10 cellular contexts compared by ENCODE assay signal in genomic region chr9:104906441-104907277, GRCh38. TPM values are rescaled to one million over a fixed set of nuclear protein-coding genes. Genes with fewer than 3 reads are reported as not detected.
DNase-seq lines count a peak whose midpoint lies in the region; ATAC-seq and TF ChIP-seq lines count a peak whose summit lies in the region.
"Had no signal": no experiment of that assay in that cellular context is flagged by ENCODE, and none has a peak within 500 bp of the region (broad histone marks: within the 10 kb centered on the region; RNA-seq: fewer than 3 reads in every experiment).

No MANE protein-coding gene starts in this region.

- H2AFZ ChIP-seq in ACC112 (ENCODE audit: low read length, unreplicated experiment) = peak overlapping the region; percentile 23

- no peak overlapping the region for H3K4me3 Mint-ChIP-seq in effector memory CD8-positive, alpha-beta T cell

- H3K27ac ChIP-seq in ACC112 (ENCODE audit: low read depth, low read length) = peak overlapping the region; percentile 93
- H3K27ac ChIP-seq in RWPE2 (ENCODE audit: poor library complexity, severe bottlenecking) = peak overlapping the region; percentile 40

- peak overlapping the region; percentile 63 for H3K4me3 ChIP-seq in ACC112 (ENCODE audit: low read depth, low read length)
- no peak overlapping the region for H3K4me3 ChIP-seq in RWPE2 (ENCODE audit: severe bottlenecking)
- no peak overlapping the region for H3K4me3 ChIP-seq in fibroblast of pulmonary artery (replicated peaks; ENCODE audit: low read depth, low read length)

- H3K4me1 ChIP-seq in ACC112 (ENCODE audit: control insufficient read depth, insufficient read depth, low read length, unreplicated experiment) (peaks cover 68% of the 10 kb centered on the region), RWPE2 (ENCODE audit: insufficient read depth, poor library complexity, severe bottlenecking) (peaks cover 29% of the 10 kb centered on the region)

- H3K27me3 Mint-ChIP-seq in effector memory CD8-positive, alpha-beta T cell = peaks cover 0 to 23% of the 10 kb centered on the region in 2 donors

- H3K27me3 ChIP-seq in ACC112 (ENCODE audit: insufficient read depth, low read length) = no peaks in the 10 kb centered on the region
- H3K27me3 ChIP-seq in RWPE2 (ENCODE audit: insufficient read depth, poor library complexity, severe bottlenecking) = no peaks in the 10 kb centered on the region

- peaks cover 25% of the 10 kb centered on the region for H3K79me2 ChIP-seq in ACC112 (ENCODE audit: control insufficient read depth, insufficient read depth, low read length, unreplicated experiment)

- H3K36me3 ChIP-seq in ACC112 (ENCODE audit: insufficient read depth, low read length) = no peaks in the 10 kb centered on the region
- H3K36me3 ChIP-seq in RWPE2 (ENCODE audit: low read depth) = no peaks in the 10 kb centered on the region

- no peaks in the 10 kb centered on the region for H3K9me3 ChIP-seq in RWPE2 (ENCODE audit: severe bottlenecking)

- peaks cover 3 to 14% of the 10 kb centered on the region in 2 donors for H3K4me1 Mint-ChIP-seq in effector memory CD8-positive, alpha-beta T cell (ENCODE audit: low read depth in 2 of 2)

- H3K36me3 Mint-ChIP-seq in effector memory CD8-positive, alpha-beta T cell (ENCODE audit: insufficient read depth) = peaks cover 8% of the 10 kb centered on the region

- ATAC-seq in RWPE2 (ENCODE audit: low read depth) (peak; percentile 36; the same call in 1 of the 3 replicates), omental fat pad (ENCODE audit: low FRiP score) (peak; percentile 80), GM18861 (IDR thresholded peaks at IDR 0.05; ENCODE audit: unreplicated experiment) (no peak), HG03139 (IDR thresholded peaks at IDR 0.05; ENCODE audit: unreplicated experiment) (no peak)
- no peak for ATAC-seq in effector memory CD8-positive, alpha-beta T cell (replicated peaks)

- H3K27ac Mint-ChIP-seq in effector memory CD8-positive, alpha-beta T cell = peak overlapping the region in 1 of 2 donors; percentile 15

- H3K9me3 Mint-ChIP-seq in effector memory CD8-positive, alpha-beta T cell = no peaks in the 10 kb centered on the region

- DNase-seq in RWPE2 (ENCODE audit: low spot score) = no peak
- DNase-seq in fibroblast of pulmonary artery (ENCODE audit: low read depth) = peak; percentile 74
- DNase-seq in omental fat pad (ENCODE audit: low spot score) = no peak
- no peak for DNase-seq in DMS153 (lab: John Stamatoyannopoulos, UW)
- DNase-seq in effector memory CD8-positive, alpha-beta T cell = no peak
- DNase-seq: activated naive CD4-positive, alpha-beta T cell treated with Interleukin-2 at 50 U/mL for 16 hours; stimulated activated CD4-positive, alpha-beta T cell treated with anti-CD3 and anti-CD28 coated beads, Interleukin-2, amount 100 ng/mL, for 24 hours had no signal

- TF ChIP-seq CTCF in RWPE2 (IDR thresholded peaks at IDR 0.05; ENCODE audit: poor library complexity, severe bottlenecking) (no peak), fibroblast of pulmonary artery (IDR thresholded peaks at IDR 0.05; ENCODE audit: low read length, missing control alignments) (no peak), omental fat pad (IDR thresholded peaks at IDR 0.05) (no peak)

RNA-seq across cellular contexts. Expression of gene ABCA1, which starts 21.3 kb away (rescaled TPM):
- total RNA-seq in omental fat pad = 100 to 1,000 TPM in 3 of 4 donors, 10 to 100 TPM in 1; 87.3 to 188 (median 124) TPM

Comparison
In these comparisons a context has a peak if more than half of its experiments do, and no peak if none do; other contexts are left out.
1. ATAC-seq: peak in RWPE2 (single experiment) and omental fat pad (single experiment); none in GM18861 (single experiment), effector memory CD8-positive, alpha-beta T cell (single experiment) and HG03139 (single experiment).